In the genomic region with DNA sequence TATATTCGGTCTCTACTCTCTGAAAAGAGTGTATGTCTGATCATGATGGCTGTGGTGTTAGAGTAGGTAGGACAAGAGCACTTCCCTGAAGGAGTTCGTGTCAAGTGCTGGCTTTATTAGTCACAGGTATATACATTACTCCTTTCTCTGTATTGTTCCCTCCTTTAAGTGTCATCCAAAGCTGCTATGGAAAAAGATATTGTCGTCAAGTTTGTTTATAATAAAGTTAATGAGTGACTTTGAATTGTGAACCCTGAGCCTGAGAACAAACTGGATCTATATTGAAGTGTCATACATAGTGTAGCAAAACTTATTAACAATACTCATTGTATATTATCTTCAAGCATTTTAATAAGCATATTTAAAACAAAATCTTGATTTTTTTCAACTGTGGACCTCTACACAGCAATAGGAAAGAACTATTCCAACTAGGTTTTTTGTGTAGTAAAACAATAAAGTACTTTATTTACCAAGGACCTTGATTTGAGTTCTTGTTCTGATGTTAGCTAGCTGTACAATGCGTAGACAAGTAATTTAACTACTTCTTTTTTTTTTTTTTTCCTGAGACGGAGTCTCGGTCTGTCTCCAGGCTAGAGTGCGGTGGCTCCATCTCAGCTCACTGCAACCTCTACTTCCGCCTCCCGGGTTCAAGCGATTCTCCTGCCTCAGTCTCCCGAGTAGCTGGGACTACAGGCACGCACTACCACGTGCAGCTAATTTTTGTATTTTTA, we compare ENCODE assay signal across 1 cellular context.
TF ChIP-seq lines count a peak whose summit lies in the region.

No MANE protein-coding gene starts in this region.

TF ChIP-seq in IMR-90, 13 proteins besides CTCF, POLR2A, EP300 and RAD21 (continued from another document):
- TF ChIP-seq SMC3 (IDR thresholded peaks at IDR 0.05; ENCODE audit: low read depth, low read length), result no peak
- TF ChIP-seq BHLHE40 (IDR thresholded peaks at IDR 0.05; ENCODE audit: low read depth, low read length), result no peak
- TF ChIP-seq, protein P1, sequence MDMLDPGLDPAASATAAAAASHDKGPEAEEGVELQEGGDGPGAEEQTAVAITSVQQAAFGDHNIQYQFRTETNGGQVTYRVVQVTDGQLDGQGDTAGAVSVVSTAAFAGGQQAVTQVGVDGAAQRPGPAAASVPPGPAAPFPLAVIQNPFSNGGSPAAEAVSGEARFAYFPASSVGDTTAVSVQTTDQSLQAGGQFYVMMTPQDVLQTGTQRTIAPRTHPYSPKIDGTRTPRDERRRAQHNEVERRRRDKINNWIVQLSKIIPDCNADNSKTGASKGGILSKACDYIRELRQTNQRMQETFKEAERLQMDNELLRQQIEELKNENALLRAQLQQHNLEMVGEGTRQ (IDR thresholded peaks at IDR 0.05; ENCODE audit: low read depth, low read length), result no peak
- no peak for TF ChIP-seq NFE2L2 (IDR thresholded peaks at IDR 0.05; ENCODE audit: low read depth, low read length)
- no peak for TF ChIP-seq FOS (IDR thresholded peaks at IDR 0.05; ENCODE audit: low read depth, low read length)
- TF ChIP-seq RCOR1 (IDR thresholded peaks at IDR 0.05; ENCODE audit: insufficient replicate concordance, low read length), result no peak
- TF ChIP-seq CHD1 (IDR thresholded peaks at IDR 0.05; ENCODE audit: low read depth, low read length), result no peak
